ENCODE assay signal across 8 cellular contexts in genomic region chr19:53878786-53879144, GRCh38. TPM values are rescaled to one million over a fixed set of nuclear protein-coding genes. Genes with fewer than 3 reads are reported as not detected.
A peak's percentile ranks its signal among the peaks of the same experiment; 100 is the strongest.
DNase-seq lines count a peak whose midpoint lies in the region; ATAC-seq and TF ChIP-seq lines count a peak whose summit lies in the region.

No MANE protein-coding gene starts in this region.

- DNase-seq in CD4-positive, alpha-beta memory T cell, result peak in 1 of 5 donors; percentile 35
- DNase-seq in Panc1 (ENCODE audit: low read depth, low spot score) (no peak), psoas muscle (no peak), NCI-H1930 (lab: John Stamatoyannopoulos, UW) (no peak), NCI-H146 (lab: John Stamatoyannopoulos, UW) (no peak), NCI-H128 (lab: John Stamatoyannopoulos, UW; ENCODE audit: unreplicated experiment) (no peak)

- TF ChIP-seq POLR2A in gastroesophageal sphincter (IDR thresholded peaks at IDR 0.05), result no peak

- H3K27me3 ChIP-seq in CD4-positive, alpha-beta memory T cell (ENCODE audit: insufficient read depth, low read length), result peaks cover 35% of the 10 kb centered on the region
- H3K27me3 ChIP-seq in Panc1 (ENCODE audit: control insufficient read depth, insufficient read depth, low read length), result no peaks in the 10 kb centered on the region
- peaks cover 43% of the 10 kb centered on the region for H3K27me3 ChIP-seq in gastroesophageal sphincter
- H3K27me3 ChIP-seq in psoas muscle (ENCODE audit: insufficient read depth in 3 of 3, low read length in 2 of 3), result peaks cover 0 to 44% (median 15%) of the 10 kb centered on the region in 3 donors

- 10 to 41% methylated on average over 2 to 12 of the region's 12 CpGs for WGBS in gastroesophageal sphincter (ENCODE audit: low coverage in 1 of 2), 2 donors
- 31 to 42% (median 39%) methylated on average over 12 of the region's 12 CpGs for WGBS in psoas muscle, 3 donors

- intact Hi-C loops in CD4-positive, alpha-beta memory T cell (cut with micrococcal nuclease), result loop anchor here (1.0 kb wide), 1 partner anchor 11 kb away; the partner anchor contains the start of gene MYADM
- intact Hi-C loops in Panc1 (cut with micrococcal nuclease; ENCODE audit: unreplicated experiment), result no loop called here
- intact Hi-C loops in psoas muscle (cut with DNase I), result no loop called here

- peaks cover 0 to 4% (median under 1%) of the 10 kb centered on the region in 8 donors for H3K9me3 Mint-ChIP-seq in CD4-positive, alpha-beta memory T cell

- peak overlapping the region; percentile 19 to 53 for H3K4me3 ChIP-seq in CD4-positive, alpha-beta memory T cell (ENCODE audit: low read length in 2 of 2)
- H3K4me3 ChIP-seq in Panc1 (ENCODE audit: low read depth in 2 of 2, low read length in 2 of 2) (peak overlapping the region; percentile 65 to 69), gastroesophageal sphincter (peak overlapping the region; percentile 11 to 52), psoas muscle (peak overlapping the region; percentile 62)

- CTCF ChIA-PET in CD4-positive, alpha-beta memory T cell (lab: Charles Lee; ENCODE audit: partially characterized antibody), result interaction anchor here (0.6 to 1.2 kb wide), 2 partner anchors 8 to 11 kb away, joined by 3 read pairs; partner anchors contain the start of gene MYADM
- CTCF ChIA-PET in Panc1 (lab: Charles Lee), result no interaction called here

- no peak overlapping the region for H3K27ac ChIP-seq in CD4-positive, alpha-beta memory T cell (ENCODE audit: low read depth, low read length)
- peak overlapping the region; percentile 96 for H3K27ac ChIP-seq in Panc1 (ENCODE audit: low read length)
- H3K27ac ChIP-seq in gastroesophageal sphincter, result peak overlapping the region in 1 of 4 donors; percentile 17
- H3K27ac ChIP-seq in psoas muscle, result no peak overlapping the region

- peak; percentile 13 for ATAC-seq in Panc1
- no peak for ATAC-seq in gastroesophageal sphincter
- no peak for ATAC-seq in psoas muscle
- ATAC-seq in GM21515 (IDR thresholded peaks at IDR 0.05; ENCODE audit: unreplicated experiment), result no peak

- POLR2A ChIA-PET in CD4-positive, alpha-beta memory T cell (lab: Charles Lee; ENCODE audit: partially characterized antibody), result interaction anchor here (5.5 kb wide), 1 partner anchor 11 kb away, joined by 95 read pairs; the partner anchor contains the start of gene MYADM
- POLR2A ChIA-PET in Panc1 (lab: Charles Lee), result interaction anchor here (0.6 to 1.1 kb wide), 4 partner anchors 10 to 147 kb away, joined by 3 to 8 read pairs (median 4); partner anchors contain the start of gene CACNG6

- no peak for TF ChIP-seq EP300 in gastroesophageal sphincter (IDR thresholded peaks at IDR 0.05)

- peak overlapping the region in 3 of 7 donors; percentile 10 to 71 (median 38) for H3K27ac Mint-ChIP-seq in CD4-positive, alpha-beta memory T cell

- H3K36me3 Mint-ChIP-seq in CD4-positive, alpha-beta memory T cell, result peaks cover 21 to 25% of the 10 kb centered on the region in 2 donors

- H3K4me1 ChIP-seq in CD4-positive, alpha-beta memory T cell (ENCODE audit: insufficient read depth, low read length), result peaks cover 82% of the 10 kb centered on the region
- peaks cover 52% of the 10 kb centered on the region for H3K4me1 ChIP-seq in Panc1 (ENCODE audit: control insufficient read depth, insufficient read depth, low read length)
- H3K4me1 ChIP-seq in gastroesophageal sphincter, result peaks cover 5 to 76% (median 37%) of the 10 kb centered on the region in 3 donors
- no peaks in the 10 kb centered on the region for H3K4me1 ChIP-seq in psoas muscle

- TF ChIP-seq CTCF in Panc1 (IDR thresholded peaks at IDR 0.05) (no peak), gastroesophageal sphincter (IDR thresholded peaks at IDR 0.05) (no peak), psoas muscle (IDR thresholded peaks at IDR 0.05) (no peak)

- peaks cover 31 to 65% (median 41%) of the 10 kb centered on the region in 4 donors for H3K4me1 Mint-ChIP-seq in CD4-positive, alpha-beta memory T cell

- in situ Hi-C loops in Panc1 (cut with HindIII; ENCODE audit: low pct_unique_long_range_greater_than_20kb, low sequenced_read_pairs), result no loop called here

- peaks cover 8% of the 10 kb centered on the region for H3K36me3 ChIP-seq in CD4-positive, alpha-beta memory T cell (ENCODE audit: insufficient read depth, low read length)
- H3K36me3 ChIP-seq in Panc1 (ENCODE audit: control insufficient read depth, insufficient read depth, low read length) (0 out of 2 replicates have a peak, but pooled peaks cover 3% of the 10 kb centered on the region), gastroesophageal sphincter (peaks cover 0 to 25% of the 10 kb centered on the region in 2 donors), psoas muscle (ENCODE audit: insufficient read depth in 1 of 2, low read depth in 1 of 2) (peaks cover 0 to 14% of the 10 kb centered on the region in 2 donors)

- peak overlapping the region in 3 of 8 donors; percentile 10 to 79 (median 73) for H3K4me3 Mint-ChIP-seq in CD4-positive, alpha-beta memory T cell

- H3K27me3 Mint-ChIP-seq in CD4-positive, alpha-beta memory T cell, result peaks cover 10 to 13% of the 10 kb centered on the region in 2 donors

- H3K9me3 ChIP-seq in CD4-positive, alpha-beta memory T cell (ENCODE audit: control insufficient read depth in 1 of 2, low read length in 2 of 2), result no peaks in the 10 kb centered on the region
- no peaks in the 10 kb centered on the region for H3K9me3 ChIP-seq in Panc1 (ENCODE audit: control insufficient read depth, insufficient read depth, low read depth, low read length)
- no peaks in the 10 kb centered on the region for H3K9me3 ChIP-seq in gastroesophageal sphincter
- no peaks in the 10 kb centered on the region for H3K9me3 ChIP-seq in psoas muscle

- BruUV-seq in Panc1 (replicated peaks; lab: Mats Ljungman, UMichigan), result no TSS peak

RNA-seq across cellular contexts. Expression of gene PRKCG, which starts 3.2 kb away (rescaled TPM):
- not detected for total RNA-seq in CD4-positive, alpha-beta memory T cell
- polyA plus RNA-seq in CD4-positive, alpha-beta memory T cell, result under 1 TPM in 1 of 2 donors, not detected in 1; 0.06 TPM
- total RNA-seq in Panc1 (2021; ENCODE audit: unreplicated experiment) (2.5 TPM), gastroesophageal sphincter (not detected), psoas muscle (not detected)
- 4.2 TPM for polyA plus RNA-seq in Panc1 (2012; ENCODE audit: insufficient read length)
- under 1 TPM in 1 of 3 donors, not detected in 2; 0.01 TPM for polyA plus RNA-seq in psoas muscle

RNA-seq across cellular contexts. Expression of gene MYADM, which starts 11.1 kb away (rescaled TPM):
- 10 to 100 TPM; 42.1 to 45.8 TPM for total RNA-seq in CD4-positive, alpha-beta memory T cell
- polyA plus RNA-seq in CD4-positive, alpha-beta memory T cell, result 10 to 100 TPM; 38.5 to 67.9 TPM
- total RNA-seq in Panc1 (2021; ENCODE audit: unreplicated experiment) (469 TPM), gastroesophageal sphincter (100 to 1,000 TPM; 103 to 355 (median 140) TPM), psoas muscle (10 to 100 TPM; 17.0 to 23.3 (median 20.3) TPM)
- 387 TPM for polyA plus RNA-seq in Panc1 (2012; ENCODE audit: insufficient read length)
- 10 to 100 TPM in 1 of 3 donors, 1 to 10 TPM in 2; 5.5 to 17.2 (median 7.7) TPM for polyA plus RNA-seq in psoas muscle

RNA-seq across cellular contexts. Expression of gene CACNG7, which starts 30.3 kb away (rescaled TPM):
- total RNA-seq in CD4-positive, alpha-beta memory T cell, result not detected
- polyA plus RNA-seq in CD4-positive, alpha-beta memory T cell, result not detected
- 7.7 TPM for total RNA-seq in Panc1 (2021; ENCODE audit: unreplicated experiment)
- 50.5 TPM for polyA plus RNA-seq in Panc1 (2012; ENCODE audit: insufficient read length)
- total RNA-seq in gastroesophageal sphincter, result not detected
- total RNA-seq in psoas muscle, result not detected
- polyA plus RNA-seq in psoas muscle, result under 1 TPM in 1 of 3 donors, not detected in 2; 0.05 TPM

RNA-seq across cellular contexts. Expression of gene NLRP12, which starts 54.7 kb away (rescaled TPM):
- total RNA-seq in CD4-positive, alpha-beta memory T cell, result not detected
- not detected for polyA plus RNA-seq in CD4-positive, alpha-beta memory T cell
- total RNA-seq in Panc1 (2021; ENCODE audit: unreplicated experiment), result 0.05 TPM
- not detected for polyA plus RNA-seq in Panc1 (2012; ENCODE audit: insufficient read length)
- total RNA-seq in gastroesophageal sphincter, result 1 to 10 TPM in 1 of 4 donors, under 1 TPM in 3; 0.23 to 1.1 (median 0.28) TPM
- under 1 TPM; 0.16 to 0.44 (median 0.21) TPM for total RNA-seq in psoas muscle
- polyA plus RNA-seq in psoas muscle, result under 1 TPM; 0.04 to 0.17 (median 0.05) TPM
